ENCODE assay signal across 8 cellular contexts in the genomic region with DNA sequence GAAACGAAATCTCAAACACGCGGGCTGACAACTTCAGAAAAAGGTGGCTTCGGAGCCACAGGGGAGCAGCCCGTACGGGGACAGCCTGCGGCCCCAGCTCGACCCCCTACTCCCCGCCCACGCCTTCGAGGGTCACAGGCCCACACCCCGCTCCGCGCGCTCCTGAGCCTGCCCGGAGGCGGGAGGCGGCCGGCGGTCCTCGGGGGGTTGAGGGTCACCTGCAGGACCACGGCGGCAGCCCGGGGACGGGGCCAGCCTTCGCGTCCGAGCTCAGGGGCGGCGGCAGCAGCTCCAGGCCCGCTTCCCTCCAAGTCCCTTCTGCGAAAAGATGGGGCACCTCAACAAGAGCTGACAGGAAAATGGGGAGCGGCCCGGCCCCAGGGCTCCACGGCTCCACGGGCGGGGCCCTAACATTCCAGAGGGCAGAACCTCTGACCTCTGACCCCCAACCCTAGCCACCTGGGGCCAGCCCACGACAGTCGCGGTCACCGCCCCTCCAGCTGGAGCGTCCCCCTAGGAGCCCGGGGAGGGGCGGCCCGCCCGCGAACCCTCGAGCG. TPM values are rescaled to one million over a fixed set of nuclear protein-coding genes. Genes with fewer than 3 reads are reported as not detected.
A peak's percentile ranks its signal among the peaks of the same experiment; 100 is the strongest.
DNase-seq lines count a peak whose midpoint lies in the region; ATAC-seq and TF ChIP-seq lines count a peak whose summit lies in the region.

No MANE protein-coding gene starts in this region.

- CTCF ChIA-PET in Calu3 (lab: Charles Lee): interaction anchor here (0.6 to 1.7 kb wide), 15 partner anchors 19 to 797 kb away, joined by 3 to 17 read pairs (median 5); a partner anchor contains a TSS

- ATAC-seq in GM19455 (IDR thresholded peaks at IDR 0.05; ENCODE audit: unreplicated experiment): peak; percentile 41
- ATAC-seq in HG03469 (IDR thresholded peaks at IDR 0.05; ENCODE audit: unreplicated experiment): peak; percentile 18

- BruUV-seq in Calu3 (replicated peaks; lab: Mats Ljungman, UMichigan): no TSS peak

- H3K27me3 Mint-ChIP-seq in Calu3 (ENCODE audit: unreplicated experiment): no peaks in the 10 kb centered on the region
- H3K27me3 Mint-ChIP-seq in activated naive CD4-positive, alpha-beta T cell treated with anti-CD3 and anti-CD28 coated beads, Interleukin-2, amount 50 U/mL, for 24 hours: no peaks in the 10 kb centered on the region

- no peak for TF ChIP-seq CTCF in Calu3 (IDR thresholded peaks at IDR 0.05; ENCODE audit: unreplicated experiment)

- H3K4me1 ChIP-seq in iPS-15b (ENCODE audit: control insufficient read depth, insufficient read depth, low read length): peaks cover 12% of the 10 kb centered on the region

- H3K4me1 Mint-ChIP-seq in Calu3 (ENCODE audit: low read depth, unreplicated experiment): peaks cover 7% of the 10 kb centered on the region
- H3K4me1 Mint-ChIP-seq in activated naive CD4-positive, alpha-beta T cell treated with anti-CD3 and anti-CD28 coated beads, Interleukin-2, amount 50 U/mL, for 24 hours: peaks cover 30% of the 10 kb centered on the region

- intact Hi-C loops in Calu3 (cut with micrococcal nuclease; ENCODE audit: unreplicated experiment): loop anchor here (1.0 kb wide), 1 partner anchor 24 kb away; no protein-coding TSS in a partner anchor

- H3K9me3 ChIP-seq in iPS-15b (ENCODE audit: control insufficient read depth, insufficient read depth, low read length): no peaks in the 10 kb centered on the region

- H3K9ac ChIP-seq in iPS-15b (ENCODE audit: low read depth, low read length): no peak overlapping the region

- peak overlapping the region; percentile 65 to 97 (median 88) for H3K27ac ChIP-seq in skin epidermis

- H3K9me3 Mint-ChIP-seq in Calu3 (ENCODE audit: low read depth, unreplicated experiment): no peaks in the 10 kb centered on the region
- no peaks in the 10 kb centered on the region for H3K9me3 Mint-ChIP-seq in activated naive CD4-positive, alpha-beta T cell treated with anti-CD3 and anti-CD28 coated beads, Interleukin-2, amount 50 U/mL, for 24 hours

- peaks cover 9% of the 10 kb centered on the region for H3K27me3 ChIP-seq in iPS-15b (ENCODE audit: control insufficient read depth, insufficient read depth, low read length)

- no peak overlapping the region for H3K27ac Mint-ChIP-seq in Calu3 (ENCODE audit: unreplicated experiment)
- H3K27ac Mint-ChIP-seq in activated naive CD4-positive, alpha-beta T cell treated with anti-CD3 and anti-CD28 coated beads, Interleukin-2, amount 50 U/mL, for 24 hours: no peak overlapping the region

- peaks cover 7% of the 10 kb centered on the region for H3K36me3 ChIP-seq in iPS-15b (ENCODE audit: control insufficient read depth, insufficient read depth, low read length)

- H3K4me3 Mint-ChIP-seq in Calu3 (ENCODE audit: low read depth, unreplicated experiment): peak overlapping the region; percentile 73
- peak overlapping the region; percentile 85 for H3K4me3 Mint-ChIP-seq in activated naive CD4-positive, alpha-beta T cell treated with anti-CD3 and anti-CD28 coated beads, Interleukin-2, amount 50 U/mL, for 24 hours

- peak overlapping the region; percentile 72 for H3K4me3 ChIP-seq in iPS-15b (ENCODE audit: low read depth, low read length)
- H3K4me3 ChIP-seq in skin epidermis: peak overlapping the region; percentile 82 to 96 (median 90)

- H3K36me3 Mint-ChIP-seq in Calu3 (ENCODE audit: insufficient read depth, unreplicated experiment): peaks cover 15% of the 10 kb centered on the region
- H3K36me3 Mint-ChIP-seq in activated naive CD4-positive, alpha-beta T cell treated with anti-CD3 and anti-CD28 coated beads, Interleukin-2, amount 50 U/mL, for 24 hours: no peaks in the 10 kb centered on the region

- DNase-seq in Calu3 (peak; percentile 15), DMS79 treated with DMSO at 0.1 percent for 48 hours (lab: John Stamatoyannopoulos, UW) (no peak), NCI-H2029 (lab: John Stamatoyannopoulos, UW) (no peak)

RNA-seq across cellular contexts. Expression of a gene that starts 0.4 kb away (rescaled TPM):
- total RNA-seq in Calu3 (2022): 6.6 and 8.2 TPM in 2 replicates
